In the genomic region with DNA sequence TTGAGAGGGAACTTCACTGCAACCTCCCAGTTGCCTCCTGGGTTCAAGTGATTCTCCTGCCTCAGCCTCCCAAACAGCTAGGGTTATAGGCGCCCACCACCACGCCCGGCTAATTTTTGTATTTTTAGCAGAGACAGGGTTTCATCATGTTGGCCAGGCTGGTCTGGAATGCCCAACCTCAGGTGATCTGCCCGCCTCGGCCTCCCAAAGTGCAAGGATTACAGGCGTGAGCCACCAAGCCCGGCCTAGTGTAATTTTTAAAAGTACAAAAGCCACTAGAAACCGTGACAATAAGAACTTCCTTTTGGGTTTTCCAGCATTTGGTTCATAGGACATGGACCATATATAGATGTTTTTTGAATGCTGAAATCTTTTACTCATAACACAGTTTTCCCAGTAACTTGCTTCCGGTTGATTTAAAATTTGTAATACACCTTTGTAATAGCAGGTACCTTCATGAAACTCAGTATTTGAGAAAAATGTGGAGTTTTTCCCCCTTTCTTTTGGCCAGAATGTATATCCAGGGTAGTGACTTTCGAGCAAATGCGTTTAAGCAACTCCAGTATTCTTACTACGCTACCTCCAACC, we compare ENCODE assay signal across 1 cellular context.
TF ChIP-seq lines count a peak whose summit lies in the region.

No MANE protein-coding gene starts in this region.

TF ChIP-seq in HCT116, 20 proteins besides CTCF, POLR2A, EP300 and RAD21 (continued from another document):
- TF ChIP-seq REST (IDR thresholded peaks at IDR 0.05; ENCODE audit: low read depth) (no peak), CBX3 (IDR thresholded peaks at IDR 0.05; ENCODE audit: low read depth) (no peak), SIN3A (IDR thresholded peaks at IDR 0.05; ENCODE audit: low read depth) (no peak; the same call in 1 of the 2 replicates), ZBTB33 (IDR thresholded peaks at IDR 0.05; ENCODE audit: extremely low read depth, insufficient replicate concordance, low read length) (no peak), TCF7L2 (IDR thresholded peaks at IDR 0.05; ENCODE audit: borderline replicate concordance, extremely low read depth, insufficient read depth, insufficient read length) (no peak), ZFX (IDR thresholded peaks at IDR 0.05) (no peak), EZH2 (IDR thresholded peaks at IDR 0.05) (no peak), CEBPB (IDR thresholded peaks at IDR 0.05; ENCODE audit: low read depth) (no peak)
- TF ChIP-seq, protein P1, sequence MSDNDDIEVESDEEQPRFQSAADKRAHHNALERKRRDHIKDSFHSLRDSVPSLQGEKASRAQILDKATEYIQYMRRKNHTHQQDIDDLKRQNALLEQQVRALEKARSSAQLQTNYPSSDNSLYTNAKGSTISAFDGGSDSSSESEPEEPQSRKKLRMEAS (IDR thresholded peaks at IDR 0.05): no peak
